ENCODE assay signal across 18 cellular contexts in genomic region chr17:51733166-51733565, GRCh38.
"Had no signal": no experiment of that assay in that cellular context is flagged by ENCODE, and none has a peak within 500 bp of the region (broad histone marks: within the 10 kb centered on the region; RNA-seq: fewer than 3 reads in every experiment).

No MANE protein-coding gene starts in this region.

- H3K36me3 ChIP-seq: SJCRH30 had no signal

- H3K4me2 ChIP-seq: SK-N-SH had no signal

- H3K9ac ChIP-seq: SK-N-SH had no signal

- H3K4me1 Mint-ChIP-seq: activated naive CD4-positive, alpha-beta T cell treated with anti-CD3 and anti-CD28 coated beads, Interleukin-2, amount 50 U/mL, for 24 hours had no signal

- H3K4me1 ChIP-seq: SJCRH30 had no signal

- H3K27ac Mint-ChIP-seq: activated CD8-positive, alpha-beta T cell treated with anti-CD3 and anti-CD28 coated beads for 36 hours; activated naive CD4-positive, alpha-beta T cell treated with anti-CD3 and anti-CD28 coated beads, Interleukin-2, amount 50 U/mL, for 24 hours; T-helper 2 cell treated with Interferon-gamma antibody and Interleukin-4, amounts not matched to agents 5 μg/mL and 100 μg/mL, for 36 hours had no signal

- H3K4me3 Mint-ChIP-seq: activated CD8-positive, alpha-beta T cell treated with anti-CD3 and anti-CD28 coated beads for 36 hours; activated naive CD4-positive, alpha-beta T cell treated with anti-CD3 and anti-CD28 coated beads, Interleukin-2, amount 50 U/mL, for 24 hours; T-helper 2 cell treated with Interferon-gamma antibody and Interleukin-4, amounts not matched to agents 5 μg/mL and 100 μg/mL, for 36 hours had no signal

- H3K27me3 ChIP-seq: SJCRH30 had no signal

- H3K36me3 Mint-ChIP-seq: activated naive CD4-positive, alpha-beta T cell treated with anti-CD3 and anti-CD28 coated beads, Interleukin-2, amount 50 U/mL, for 24 hours had no signal

- H3K9me3 Mint-ChIP-seq: activated CD8-positive, alpha-beta T cell treated with anti-CD3 and anti-CD28 coated beads for 36 hours; activated naive CD4-positive, alpha-beta T cell treated with anti-CD3 and anti-CD28 coated beads, Interleukin-2, amount 50 U/mL, for 24 hours; T-helper 2 cell treated with Interferon-gamma antibody and Interleukin-4, amounts not matched to agents 5 μg/mL and 100 μg/mL, for 36 hours had no signal

- DNase-seq: activated CD4-positive, alpha-beta T cell treated with anti-CD3 and anti-CD28 coated beads for 4 hours; activated CD8-positive, alpha-beta memory T cell treated with anti-CD3 and anti-CD28 coated beads, Interleukin-2, amount 50 U/mL, for 4 hours; activated CD8-positive, alpha-beta T cell treated with anti-CD3 and anti-CD28 coated beads for 36 hours; activated naive CD4-positive, alpha-beta T cell; aorta; central memory CD4-positive, alpha-beta T cell; Kasumi-1; KBM-7; NCI-H1105 treated with DMSO at 0.1 percent for 48 hours; NCI-H1436 treated with DMSO at 0.1 percent for 48 hours; NCI-H2081; NCI-H510A; NCI-H526 treated with DMSO at 0.1 percent for 48 hours; NCI-H82; SJCRH30; SK-N-SH had no signal

- H3K27ac ChIP-seq: SJCRH30 had no signal

- H3K9me3 ChIP-seq: SJCRH30, SK-N-SH had no signal

- H3K4me3 ChIP-seq: SJCRH30 had no signal
